Comparison of ENCODE assay signal across 8 cellular contexts in the genomic region with DNA sequence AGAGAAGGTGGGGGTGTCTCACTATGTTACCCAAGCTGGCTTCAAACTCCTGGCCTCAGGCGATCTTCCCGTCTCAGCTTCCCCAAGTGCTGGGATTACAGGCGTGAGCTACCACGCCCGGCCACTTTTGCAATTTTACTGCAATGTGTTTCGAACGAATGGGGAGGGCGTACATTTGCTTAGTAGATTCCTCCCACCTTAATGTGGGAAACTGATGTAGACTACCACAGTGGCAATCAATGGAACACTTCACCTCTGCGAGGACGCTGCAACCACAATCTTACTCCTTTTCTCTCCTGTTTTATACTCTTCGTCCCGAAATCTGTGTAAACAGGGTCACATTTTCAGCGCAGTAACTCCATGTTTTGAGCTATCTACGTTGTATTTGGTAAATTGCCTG. TPM values are rescaled to one million over a fixed set of nuclear protein-coding genes. Genes with fewer than 3 reads are reported as not detected.
DNase-seq lines count a peak whose midpoint lies in the region; ATAC-seq and TF ChIP-seq lines count a peak whose summit lies in the region.
"Not testable (repeated sequence)": the region's sequence is repeated elsewhere in the genome, so short reads cannot be mapped to it uniquely, and the experiment has no call there.

No MANE protein-coding gene starts in this region.

- H2AFZ ChIP-seq in neuron (ENCODE audit: low read depth, low read length), result peak overlapping the region; percentile 89

- not testable (repeated sequence) for TF ChIP-seq EP300 in suprapubic skin (IDR thresholded peaks at IDR 0.05)

- DNase-seq in CD8-positive, alpha-beta T cell; Peyer's patch; effector memory CD8-positive, alpha-beta T cell; immature natural killer cell; suprapubic skin (ENCODE audit: low spot score in 2 of 2): not testable (repeated sequence)

- intact Hi-C loops in CD8-positive, alpha-beta T cell (cut with DNase I, micrococcal nuclease), result loop anchor here (5.0 to 10.0 kb wide), 3 partner anchors 39 to 52 kb away; partner anchors contain the start of gene PDPR (in 1 of the 2)

- 24% methylated on average over 14 of the region's 14 CpGs for WGBS in suprapubic skin

- not testable (repeated sequence) for TF ChIP-seq POLR2A in Peyer's patch (IDR thresholded peaks at IDR 0.05); suprapubic skin (IDR thresholded peaks at IDR 0.05)

- H3K27me3 Mint-ChIP-seq in CD8-positive, alpha-beta T cell (ENCODE audit: low read depth); activated T-helper 17 cell treated with anti-CD3 and anti-CD28 coated beads, Interleukin-2, amount 50 U/mL, for 72 hours; effector memory CD8-positive, alpha-beta T cell; immature natural killer cell (ENCODE audit: low read depth in 3 of 3): not testable (repeated sequence)

- not testable (repeated sequence) for H3K9me3 ChIP-seq in CD8-positive, alpha-beta T cell (ENCODE audit: low read length); HUES48 (ENCODE audit: control insufficient read depth, insufficient read depth, low read length); Peyer's patch; neuron (ENCODE audit: low read length); suprapubic skin

- H3K27ac Mint-ChIP-seq in CD8-positive, alpha-beta T cell; activated T-helper 17 cell treated with anti-CD3 and anti-CD28 coated beads, Interleukin-2, amount 50 U/mL, for 72 hours: not testable (repeated sequence)
- peak overlapping the region in 1 of 2 donors; percentile 17 for H3K27ac Mint-ChIP-seq in effector memory CD8-positive, alpha-beta T cell
- peak overlapping the region in 2 of 6 donors; percentile 35 to 36 for H3K27ac Mint-ChIP-seq in immature natural killer cell

- H3K36me3 Mint-ChIP-seq in CD8-positive, alpha-beta T cell; activated T-helper 17 cell treated with anti-CD3 and anti-CD28 coated beads, Interleukin-2, amount 50 U/mL, for 72 hours (ENCODE audit: low read depth); effector memory CD8-positive, alpha-beta T cell (ENCODE audit: insufficient read depth); immature natural killer cell: not testable (repeated sequence)

- H3K9ac ChIP-seq in HUES48 (ENCODE audit: low read depth, low read length), result not testable (repeated sequence)

- peak overlapping the region; percentile 71 for H3K4me3 Mint-ChIP-seq in CD8-positive, alpha-beta T cell
- H3K4me3 Mint-ChIP-seq in activated T-helper 17 cell treated with anti-CD3 and anti-CD28 coated beads, Interleukin-2, amount 50 U/mL, for 72 hours, result peak overlapping the region; percentile 69
- H3K4me3 Mint-ChIP-seq in effector memory CD8-positive, alpha-beta T cell, result peak overlapping the region; percentile 47 to 48
- peak overlapping the region; percentile 48 to 68 (median 53) for H3K4me3 Mint-ChIP-seq in immature natural killer cell

- not testable (repeated sequence) for H3K9me3 Mint-ChIP-seq in CD8-positive, alpha-beta T cell; activated T-helper 17 cell treated with anti-CD3 and anti-CD28 coated beads, Interleukin-2, amount 50 U/mL, for 72 hours; effector memory CD8-positive, alpha-beta T cell; immature natural killer cell

- TF ChIP-seq CTCF in CD8-positive, alpha-beta T cell (IDR thresholded peaks at IDR 0.05); Peyer's patch (IDR thresholded peaks at IDR 0.05); suprapubic skin (IDR thresholded peaks at IDR 0.05): not testable (repeated sequence)

- not testable (repeated sequence) for H3K27me3 ChIP-seq in CD8-positive, alpha-beta T cell (ENCODE audit: insufficient read depth, low read length); HUES48 (ENCODE audit: control insufficient read depth, insufficient read depth, low read length); Peyer's patch; neuron (ENCODE audit: insufficient read depth, low read length); suprapubic skin

- not testable (repeated sequence) for H3K4me1 ChIP-seq in CD8-positive, alpha-beta T cell (ENCODE audit: insufficient read depth, low read length); HUES48 (ENCODE audit: control insufficient read depth, insufficient read depth, low read length); Peyer's patch; neuron (ENCODE audit: insufficient read depth, low read length)
- peaks cover 19% of the 10 kb centered on the region for H3K4me1 ChIP-seq in suprapubic skin

- not testable (repeated sequence) for H3K4me3 ChIP-seq in CD8-positive, alpha-beta T cell (ENCODE audit: low read depth, low read length); neuron (ENCODE audit: low read length)
- H3K4me3 ChIP-seq in HUES48 (ENCODE audit: low read depth, low read length) (peak overlapping the region; percentile 72), Peyer's patch (peak overlapping the region; percentile 68 to 98 (median 82)), suprapubic skin (peak overlapping the region; percentile 90)

- not testable (repeated sequence) for H3K36me3 ChIP-seq in CD8-positive, alpha-beta T cell (ENCODE audit: insufficient read depth, low read length); HUES48 (ENCODE audit: control insufficient read depth, insufficient read depth, low read length); Peyer's patch; neuron (ENCODE audit: insufficient read depth, low read length); suprapubic skin

- not testable (repeated sequence) for H3K27ac ChIP-seq in CD8-positive, alpha-beta T cell (ENCODE audit: low read depth, low read length); HUES48 (ENCODE audit: low read depth, low read length); Peyer's patch
- peak overlapping the region; percentile 92 for H3K27ac ChIP-seq in suprapubic skin

- CTCF ChIA-PET in CD8-positive, alpha-beta T cell (lab: Charles Lee), result not testable (repeated sequence)

- peaks cover 15% of the 10 kb centered on the region for H3K4me1 Mint-ChIP-seq in CD8-positive, alpha-beta T cell (ENCODE audit: low read depth)
- not testable (repeated sequence) for H3K4me1 Mint-ChIP-seq in activated T-helper 17 cell treated with anti-CD3 and anti-CD28 coated beads, Interleukin-2, amount 50 U/mL, for 72 hours; effector memory CD8-positive, alpha-beta T cell (ENCODE audit: low read depth in 2 of 2)
- peaks cover 12 to 21% of the 10 kb centered on the region in 2 donors for H3K4me1 Mint-ChIP-seq in immature natural killer cell

- not testable (repeated sequence) for ATAC-seq in CD8-positive, alpha-beta T cell; activated T-helper 17 cell treated with anti-CD3 and anti-CD28 coated beads, Interleukin-2, amount 50 U/mL, for 72 hours (replicated peaks); effector memory CD8-positive, alpha-beta T cell (replicated peaks)

- POLR2A ChIA-PET in CD8-positive, alpha-beta T cell (lab: Charles Lee), result not testable (repeated sequence)

RNA-seq across cellular contexts. Expression of gene PDPR, which starts 47.4 kb away (rescaled TPM):
- total RNA-seq in CD8-positive, alpha-beta T cell, result 10 to 100 TPM; 18.6 to 20.9 TPM
- total RNA-seq in Peyer's patch (10 to 100 TPM; 30.5 to 55.8 (median 35.9) TPM), suprapubic skin (10 to 100 TPM; 16.7 to 38.8 (median 33.6) TPM)
- 10 to 100 TPM; 33.3 to 34.4 TPM for total RNA-seq in activated T-helper 17 cell treated with anti-CD3 and anti-CD28 coated beads, Interleukin-2, amount 50 U/mL, for 72 hours
- 10 to 100 TPM in 1 of 3 donors, 1 to 10 TPM in 2; 1.9 to 17.0 (median 5.2) TPM for polyA plus RNA-seq in immature natural killer cell
